Comparison of ENCODE assay signal across 14 cellular contexts in genomic region chr12:11578461-11578993, GRCh38.
DNase-seq lines count a peak whose midpoint lies in the region; ATAC-seq, FAIRE-seq and TF ChIP-seq lines count a peak whose summit lies in the region.
"Had no signal": no experiment of that assay in that cellular context is flagged by ENCODE, and none has a peak within 500 bp of the region (broad histone marks: within the 10 kb centered on the region; RNA-seq: fewer than 3 reads in every experiment).

No MANE protein-coding gene starts in this region.

- no TSS peak for BruUV-seq in GM12878 (replicated peaks; lab: Mats Ljungman, UMichigan)

- RAD21 ChIA-PET in GM12878 (lab: Charles Lee; ENCODE audit: unreplicated experiment): interaction anchor here (0.6 to 7.9 kb wide), 22 partner anchors 8 to 456 kb away, joined by 3 to 322 read pairs (median 15); partner anchors contain the start of gene ETV6

- no peak for TF ChIP-seq RAD21 in GM12878 (IDR thresholded peaks at IDR 0.05; ENCODE audit: insufficient read depth, low read depth, low read length)

- H3K4me2 ChIP-seq in GM12878 (ENCODE audit: control insufficient read depth, insufficient read depth): peak overlapping the region; percentile 72

- in situ Hi-C loops in GM12878 (cut with MboI): loop anchor here (5.0 kb wide), 1 partner anchor 184 kb away; no protein-coding TSS in a partner anchor

- peaks cover 18% of the 10 kb centered on the region for H3K9me3 ChIP-seq in GM12878 (replicated peaks; ENCODE audit: control insufficient read depth, insufficient read depth, low read length)

- TF ChIP-seq CTCF in GM12878 (IDR thresholded peaks at IDR 0.05 in 2 of 3, conservative IDR thresholded peaks at IDR 0.05 in 1 of 3; ENCODE audit: control insufficient read depth in 2 of 3, extremely low read depth in 1 of 3, insufficient read depth in 1 of 3, low read depth in 3 of 3, low read length in 3 of 3): no peak

- peaks cover 43% of the 10 kb centered on the region for H3K4me1 ChIP-seq in GM12878 (ENCODE audit: control insufficient read depth, insufficient read depth, low read length)

- DNase-seq in SIG-M5 treated with dmso at 0.1 percent for 504 hours (lab: John Stamatoyannopoulos, UW; ENCODE audit: unreplicated experiment) (peak; percentile 25), SIG-M5 (lab: John Stamatoyannopoulos, UW) (no peak), GM12878 (ENCODE audit: low read depth, low spot score) (peak; percentile 80), NCI-H1694 treated with DMSO at 0.1 percent for 48 hours (lab: John Stamatoyannopoulos, UW) (no peak), kidney glomerular epithelial cell (lab: John Stamatoyannopoulos, UW) (no peak), mesenteric fat pad (ENCODE audit: low spot score) (no peak)
- DNase-seq: 8988T, DND-41, GOT3, KBM-7, T-helper 1 cell had no signal

- no peaks in the 10 kb centered on the region for H3K27me3 ChIP-seq in GM12878 (replicated peaks in 1 of 2; ENCODE audit: control insufficient read depth in 2 of 2, insufficient read depth in 2 of 2, low read length in 1 of 2)

- H3K4me3 ChIP-seq in GM12878: peak overlapping the region; percentile 49; the same call in 1 of the 2 replicates

- no peak for TF ChIP-seq POLR2A in GM12878 (IDR thresholded peaks at IDR 0.05; ENCODE audit: low read depth, low read length)

- H2AFZ ChIP-seq in GM12878 (ENCODE audit: control insufficient read depth, low read depth, low read length): no peak overlapping the region

- H3K9ac ChIP-seq in GM12878 (ENCODE audit: control insufficient read depth, insufficient read depth, low read length): peak overlapping the region; percentile 69

- SMC1A ChIA-PET in GM12878 (lab: Charles Lee; ENCODE audit: uncharacterized antibody, unreplicated experiment): interaction anchor here (1.0 to 11.5 kb wide), 21 partner anchors 8 to 493 kb away, joined by 3 to 225 read pairs (median 24); partner anchors contain the start of gene ETV6

- peak; percentile 79 to 88 for TF ChIP-seq EP300 in GM12878 (IDR thresholded peaks at IDR 0.05; ENCODE audit: borderline replicate concordance in 1 of 2, control insufficient read depth in 1 of 2, low read depth in 2 of 2, low read length in 2 of 2)

- FAIRE-seq in GM12878 (lab: Jason Lieb, UNC): no peak

- intact Hi-C loops in GM12878 (cut with micrococcal nuclease; ENCODE audit: unreplicated experiment): loop anchor here (1.0 to 5.0 kb wide), 6 partner anchors 9 to 1144 kb away; no protein-coding TSS in a partner anchor

- 0% methylated on average over 3 of the region's 3 CpGs for WGBS in GM12878 (ENCODE audit: insufficient coverage, insufficient replicate concordance, low lambda C conversion rate, missing lambda C conversion rate)

- CTCF ChIA-PET in GM12878 (lab: Yijun Ruan, JAX): interaction anchor here (0.8 to 10.6 kb wide), 18 partner anchors 9 to 456 kb away, joined by 3 to 278 read pairs (median 4); partner anchors contain the start of gene ETV6

- peak overlapping the region; percentile 89 for H3K27ac ChIP-seq in GM12878 (ENCODE audit: control insufficient read depth, insufficient read depth)

- H4K20me1 ChIP-seq in GM12878 (ENCODE audit: control insufficient read depth, insufficient read depth): no peaks in the 10 kb centered on the region

- no peaks in the 10 kb centered on the region; the same call in none of the 2 replicates for H3K79me2 ChIP-seq in GM12878 (ENCODE audit: control insufficient read depth, insufficient read depth, low read length)

- ATAC-seq in GM19468 (IDR thresholded peaks at IDR 0.05; ENCODE audit: extremely low read depth, unreplicated experiment) (peak; percentile 81), HG03064 (IDR thresholded peaks at IDR 0.05; ENCODE audit: low read depth, unreplicated experiment) (peak; percentile 45), GM12878 (peak; percentile 76)
- ATAC-seq: left lobe of liver had no signal

- POLR2A ChIA-PET in GM12878 (lab: Charles Lee): interaction anchor here (0.6 to 4.1 kb wide), 13 partner anchors 9 to 1823 kb away, joined by 3 to 64 read pairs (median 6); no protein-coding TSS in a partner anchor

- H3K36me3 ChIP-seq in GM12878 (ENCODE audit: control insufficient read depth in 2 of 2, insufficient read depth in 2 of 2, low read length in 1 of 2): no peaks in the 10 kb centered on the region

TF ChIP-seq in GM12878, 131 proteins besides CTCF, POLR2A, EP300 and RAD21 (continues in another document):
- TF ChIP-seq DPF2 (IDR thresholded peaks at IDR 0.05): peak; percentile 98
- TF ChIP-seq TARDBP (IDR thresholded peaks at IDR 0.05; ENCODE audit: borderline replicate concordance): no peak
- 0 out of 2 replicates have a peak, but pooled peaks have one; percentile 71 for TF ChIP-seq MEF2A (IDR thresholded peaks at IDR 0.05; ENCODE audit: insufficient read depth, low read depth, low read length)
- TF ChIP-seq SPI1 (IDR thresholded peaks at IDR 0.05; ENCODE audit: borderline replicate concordance, insufficient read depth, low read depth, low read length): peak; percentile 92
- TF ChIP-seq FOXM1 (IDR thresholded peaks at IDR 0.05; ENCODE audit: low read depth, low read length): peak; percentile 88
- TF ChIP-seq IRF4 (IDR thresholded peaks at IDR 0.05; ENCODE audit: low read depth, low read length): peak; percentile 94
- peak; percentile 37; the same call in 1 of the 2 replicates for TF ChIP-seq PML (IDR thresholded peaks at IDR 0.05; ENCODE audit: low read length)
- peak; percentile 96; the same call in 1 of the 2 replicates for TF ChIP-seq NFIC (IDR thresholded peaks at IDR 0.05; ENCODE audit: low read depth, low read length)
- 0 out of 2 replicates have a peak, but pooled peaks have one; percentile 34 for TF ChIP-seq MYB (IDR thresholded peaks at IDR 0.05; ENCODE audit: borderline replicate concordance, low read depth, low read length)
- TF ChIP-seq JUNB (IDR thresholded peaks at IDR 0.05): peak; percentile 98
- peak; percentile 63; the same call in 1 of the 2 replicates for TF ChIP-seq EED (IDR thresholded peaks at IDR 0.05; ENCODE audit: low read depth)
- peak; percentile 85 for TF ChIP-seq JUND (IDR thresholded peaks at IDR 0.05; ENCODE audit: low read depth, low read length)
- no peak; the same call in 1 of the 2 replicates for TF ChIP-seq RAD51 (IDR thresholded peaks at IDR 0.05)
- TF ChIP-seq, protein P1, sequence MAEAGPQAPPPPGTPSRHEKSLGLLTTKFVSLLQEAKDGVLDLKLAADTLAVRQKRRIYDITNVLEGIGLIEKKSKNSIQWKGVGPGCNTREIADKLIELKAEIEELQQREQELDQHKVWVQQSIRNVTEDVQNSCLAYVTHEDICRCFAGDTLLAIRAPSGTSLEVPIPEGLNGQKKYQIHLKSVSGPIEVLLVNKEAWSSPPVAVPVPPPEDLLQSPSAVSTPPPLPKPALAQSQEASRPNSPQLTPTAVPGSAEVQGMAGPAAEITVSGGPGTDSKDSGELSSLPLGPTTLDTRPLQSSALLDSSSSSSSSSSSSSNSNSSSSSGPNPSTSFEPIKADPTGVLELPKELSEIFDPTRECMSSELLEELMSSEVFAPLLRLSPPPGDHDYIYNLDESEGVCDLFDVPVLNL (IDR thresholded peaks at IDR 0.05; ENCODE audit: low read depth, low read length): no peak
- TF ChIP-seq MTA2 (IDR thresholded peaks at IDR 0.05; ENCODE audit: low read depth): peak; percentile 95
- peak; percentile 80 for TF ChIP-seq MEF2B (IDR thresholded peaks at IDR 0.05; ENCODE audit: partially characterized antibody, poor library complexity, severe bottlenecking)
- peak; percentile 52; the same call in 2 of the 3 replicates for TF ChIP-seq POU2F2 (IDR thresholded peaks at IDR 0.05; ENCODE audit: borderline replicate concordance, low read depth, low read length)
- TF ChIP-seq CEBPB (IDR thresholded peaks at IDR 0.05; ENCODE audit: borderline replicate concordance in 1 of 2, low read depth in 2 of 2, low read length in 2 of 2): 0 out of 4 replicates have a peak, but pooled peaks of 1 of the 2 experiments have one; percentile 48
- TF ChIP-seq POLR2AphosphoS2 (IDR thresholded peaks at IDR 0.05; ENCODE audit: low read depth, low read length): no peak
- no peak for TF ChIP-seq CHD2 (IDR thresholded peaks at IDR 0.05; ENCODE audit: borderline replicate concordance, low read depth, low read length)
- TF ChIP-seq ZNF217 (IDR thresholded peaks at IDR 0.05): peak; percentile 76
- no peak for TF ChIP-seq ZNF622 (IDR thresholded peaks at IDR 0.05)
- peak; percentile 92 for TF ChIP-seq MLLT1 (IDR thresholded peaks at IDR 0.05)
- TF ChIP-seq BCL11A (IDR thresholded peaks at IDR 0.05; ENCODE audit: low read depth, low read length): peak; percentile 64; the same call in 1 of the 2 replicates
- TF ChIP-seq, protein P2, sequence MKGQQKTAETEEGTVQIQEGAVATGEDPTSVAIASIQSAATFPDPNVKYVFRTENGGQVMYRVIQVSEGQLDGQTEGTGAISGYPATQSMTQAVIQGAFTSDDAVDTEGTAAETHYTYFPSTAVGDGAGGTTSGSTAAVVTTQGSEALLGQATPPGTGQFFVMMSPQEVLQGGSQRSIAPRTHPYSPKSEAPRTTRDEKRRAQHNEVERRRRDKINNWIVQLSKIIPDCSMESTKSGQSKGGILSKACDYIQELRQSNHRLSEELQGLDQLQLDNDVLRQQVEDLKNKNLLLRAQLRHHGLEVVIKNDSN (IDR thresholded peaks at IDR 0.05; ENCODE audit: borderline replicate concordance, extremely low read length, insufficient read depth, low read depth, low read length): no peak

Comparison
In these comparisons a context has a peak if more than half of its experiments do, and no peak if none do; other contexts are left out.
1. DNase-seq: peak in SIG-M5 treated with dmso at 0.1 percent for 504 hours (single experiment) and GM12878 (single experiment); none in SIG-M5 (single experiment), NCI-H1694 treated with DMSO at 0.1 percent for 48 hours (single experiment), kidney glomerular epithelial cell (single experiment) and mesenteric fat pad (single experiment).
2. Peak in every context shown above with its lines, with median percentiles within 50 percentile points of each other: ATAC-seq.